9 cellular contexts compared by ENCODE assay signal in genomic region chr22:46797355-46797754, GRCh38. TPM values are rescaled to one million over a fixed set of nuclear protein-coding genes. Genes with fewer than 3 reads are reported as not detected.
DNase-seq lines count a peak whose midpoint lies in the region; ATAC-seq, FAIRE-seq and TF ChIP-seq lines count a peak whose summit lies in the region.
"Had no signal": no experiment of that assay in that cellular context is flagged by ENCODE, and none has a peak within 500 bp of the region (broad histone marks: within the 10 kb centered on the region; RNA-seq: fewer than 3 reads in every experiment).

No MANE protein-coding gene starts in this region.

- no peaks in the 10 kb centered on the region for H3K9me1 ChIP-seq in K562 (ENCODE audit: control insufficient read depth, insufficient read depth, low read length)

- in situ Hi-C loops in KBM-7 (cut with MboI; ENCODE audit: low pct_unique_long_range_greater_than_20kb, low sequenced_read_pairs): no loop called here
- in situ Hi-C loops in K562 (cut with MboI): no loop called here

- H3K9ac ChIP-seq in K562 (ENCODE audit: insufficient read depth in 1 of 2, low read depth in 2 of 2, low read length in 2 of 2): no peak overlapping the region
- no peak overlapping the region for H3K9ac ChIP-seq in liver (ENCODE audit: low read depth in 1 of 2, low read length in 2 of 2)

- TF ChIP-seq RAD21 in K562 (CRISPR knock-in tag; conservative IDR thresholded peaks at IDR 0.05 in 1 of 2, IDR thresholded peaks at IDR 0.05 in 1 of 2) (0 out of 4 replicates have a peak, but pooled peaks of 1 of the 2 experiments have one; percentile 16), liver (IDR thresholded peaks at IDR 0.05) (peak; percentile 17 to 24)

- H3K79me2 ChIP-seq in K562 (ENCODE audit: control insufficient read depth, insufficient read depth, low read length): no peaks in the 10 kb centered on the region

- no peak for FAIRE-seq in K562 (lab: Jason Lieb, UNC)

- POLR2A ChIA-PET in CD8-positive, alpha-beta memory T cell (lab: Charles Lee): no interaction called here
- POLR2A ChIA-PET in K562 (lab: Yijun Ruan, JAX) (no interaction called here), A673 (lab: Charles Lee; ENCODE audit: low non-redundant PET) (no interaction called here)

- intact Hi-C loops in K562 (cut with micrococcal nuclease): no loop called here
- intact Hi-C loops in A673 (cut with micrococcal nuclease; ENCODE audit: unreplicated experiment): no loop called here

- peaks cover 16 to 44% (median 24%) of the 10 kb centered on the region in 3 donors for H3K4me1 Mint-ChIP-seq in CD8-positive, alpha-beta memory T cell

- peaks cover 34% of the 10 kb centered on the region for H3K36me3 ChIP-seq in CD8-positive, alpha-beta memory T cell (ENCODE audit: insufficient read depth, low read length)
- peaks cover 34% of the 10 kb centered on the region; the same call in 2 of the 3 replicates for H3K36me3 ChIP-seq in K562 (ENCODE audit: control insufficient read depth, insufficient read depth, low read length)
- H3K36me3 ChIP-seq in liver (ENCODE audit: control insufficient read depth in 4 of 4, insufficient read depth in 3 of 4, low read depth in 1 of 4, low read length in 3 of 4): peaks cover 0 to 22% (median 9%) of the 10 kb centered on the region in 4 donors
- H3K36me3 ChIP-seq in A673 (ENCODE audit: insufficient read depth, low read length, poor library complexity, severe bottlenecking): peaks cover 11% of the 10 kb centered on the region

- H2AFZ ChIP-seq in K562 (ENCODE audit: low read depth, low read length): no peak overlapping the region

- no peak overlapping the region for H3K4me2 ChIP-seq in K562 (ENCODE audit: insufficient read depth, low read length)

- BruUV-seq in K562 (replicated peaks; lab: Mats Ljungman, UMichigan) (no TSS peak), A673 (replicated peaks; lab: Mats Ljungman, UMichigan) (no TSS peak)

- no peaks in the 10 kb centered on the region for H3K27me3 Mint-ChIP-seq in CD8-positive, alpha-beta memory T cell

- peaks cover 0 to 90% (median 24%) of the 10 kb centered on the region in 3 donors for H3K36me3 Mint-ChIP-seq in CD8-positive, alpha-beta memory T cell

- CTCF ChIA-PET in CD8-positive, alpha-beta memory T cell (lab: Charles Lee): interaction anchor here (1.1 kb wide), 1 partner anchor 39 kb away, joined by 4 read pairs; no protein-coding TSS in a partner anchor
- CTCF ChIA-PET in K562 (lab: Yijun Ruan, JAX; ENCODE audit: low intra/inter-chr PET ratio): no interaction called here
- CTCF ChIA-PET in A673 (lab: Charles Lee): no interaction called here

- no peak for DNase-seq in CD8-positive, alpha-beta memory T cell
- peak; percentile 15 for DNase-seq in KBM-7
- peak in 3 of 4 experiments; percentile 26 to 37 (median 27) for DNase-seq in K562 (ENCODE audit: extremely low read depth in 1 of 4, low spot score in 3 of 4)
- DNase-seq in A673 (ENCODE audit: low spot score): no peak
- DNase-seq in stimulated activated naive CD8-positive, alpha-beta T cell treated with anti-CD3 and anti-CD28 coated beads, Interleukin-15, Interleukin-2, amounts not matched to agents 100 U/mL and 50 U/mL, for 24 hours: no peak
- no peak for DNase-seq in T1000 (lab: John Stamatoyannopoulos, UW)
- DNase-seq: stimulated activated CD4-positive, alpha-beta T cell treated with anti-CD3 and anti-CD28 coated beads, Interleukin-4, amount 100 ng/mL, for 1 hour had no signal

- H3K4me3 Mint-ChIP-seq in CD8-positive, alpha-beta memory T cell: no peak overlapping the region

- H3K27ac ChIP-seq in CD8-positive, alpha-beta memory T cell (ENCODE audit: low read depth, low read length): no peak overlapping the region
- H3K27ac ChIP-seq in K562 (ENCODE audit: extremely low read depth, low read depth, low read length) (no peak overlapping the region), liver (ENCODE audit: low read depth in 1 of 2, low read length in 2 of 2) (no peak overlapping the region), A673 (ENCODE audit: low read depth, low read length, poor library complexity, severe bottlenecking) (no peak overlapping the region)

- TF ChIP-seq CTCF in K562 (IDR thresholded peaks at IDR 0.05 in 2 of 3, conservative IDR thresholded peaks at IDR 0.05 in 1 of 3; ENCODE audit: insufficient read depth in 2 of 3, low read depth in 1 of 3, low read length in 3 of 3) (peak; percentile 30 to 31 (median 30); a peak in 4 of 6 replicates), liver (IDR thresholded peaks at IDR 0.05; ENCODE audit: low read depth, low read length, missing input control) (peak; percentile 16), A673 (conservative IDR thresholded peaks at IDR 0.05; ENCODE audit: low read depth, low read length) (no peak)

- WGBS in K562 (ENCODE audit: insufficient coverage, low coverage, missing lambda C conversion rate): 51% methylated on average over 16 of the region's 17 CpGs
- 84% methylated on average over 17 of the region's 17 CpGs for WGBS in liver

- no peak overlapping the region for H3K4me3 ChIP-seq in CD8-positive, alpha-beta memory T cell (ENCODE audit: low read length)
- H3K4me3 ChIP-seq in K562 (no peak overlapping the region), liver (ENCODE audit: low read depth in 1 of 3, low read length in 3 of 3) (no peak overlapping the region), A673 (ENCODE audit: low read depth, low read length, poor library complexity, severe bottlenecking) (no peak overlapping the region)

- H3K27me3 ChIP-seq in CD8-positive, alpha-beta memory T cell (ENCODE audit: insufficient read depth, low read length, poor library complexity, severe bottlenecking): no peaks in the 10 kb centered on the region
- H3K27me3 ChIP-seq in K562 (ENCODE audit: control insufficient read depth in 2 of 2, insufficient read depth in 2 of 2, low read length in 2 of 2): no peaks in the 10 kb centered on the region
- no peaks in the 10 kb centered on the region for H3K27me3 ChIP-seq in liver (ENCODE audit: control insufficient read depth in 4 of 4, insufficient read depth in 4 of 4, low read length in 3 of 4)
- H3K27me3 ChIP-seq in A673 (replicated peaks; ENCODE audit: insufficient read depth, low read depth, low read length, poor library complexity): no peaks in the 10 kb centered on the region

- H3K9me3 Mint-ChIP-seq in CD8-positive, alpha-beta memory T cell: no peaks in the 10 kb centered on the region

- TF ChIP-seq POLR2A in K562 (conservative IDR thresholded peaks at IDR 0.05): no peak

- peaks cover 6% of the 10 kb centered on the region; the same call in 1 of the 2 replicates for H4K20me1 ChIP-seq in K562 (replicated peaks; ENCODE audit: control insufficient read depth, insufficient read depth, low read length)

- H3K4me1 ChIP-seq in CD8-positive, alpha-beta memory T cell (ENCODE audit: insufficient read depth, low read length): peaks cover 10% of the 10 kb centered on the region
- H3K4me1 ChIP-seq in K562 (replicated peaks in 1 of 2; ENCODE audit: control insufficient read depth in 2 of 2, insufficient read depth in 2 of 2, low read length in 2 of 2) (peaks cover 0 to 19% of the 10 kb centered on the region in 2 experiments; a peak in 3 of 5 replicates), liver (ENCODE audit: control insufficient read depth in 4 of 4, insufficient read depth in 4 of 4, low read length in 3 of 4) (peaks cover 5 to 15% (median 10%) of the 10 kb centered on the region in 4 donors), A673 (ENCODE audit: insufficient read depth, low read length, poor library complexity, severe bottlenecking) (no peaks in the 10 kb centered on the region)

- no peaks in the 10 kb centered on the region for H3K9me3 ChIP-seq in CD8-positive, alpha-beta memory T cell (ENCODE audit: low read length)
- H3K9me3 ChIP-seq in K562 (replicated peaks; ENCODE audit: control insufficient read depth, insufficient read depth, low read depth, low read length) (no peaks in the 10 kb centered on the region), liver (ENCODE audit: control insufficient read depth in 4 of 4, low read length in 3 of 4) (no peaks in the 10 kb centered on the region), A673 (ENCODE audit: low read depth, low read length, poor library complexity, severe bottlenecking) (no peaks in the 10 kb centered on the region)

- TF ChIP-seq EP300 in K562 (IDR thresholded peaks at IDR 0.05; ENCODE audit: low read length): no peak

- peak; percentile 73 for ATAC-seq in K562
- no peak for ATAC-seq in stimulated activated naive CD8-positive, alpha-beta T cell treated with anti-CD3 and anti-CD28 coated beads, Interleukin-15, Interleukin-2, amounts not matched to agents 100 U/mL and 50 U/mL, for 24 hours
- no peak for ATAC-seq in HG02973 (IDR thresholded peaks at IDR 0.05; ENCODE audit: unreplicated experiment)

- H3K27ac Mint-ChIP-seq in CD8-positive, alpha-beta memory T cell: peak overlapping the region in 7 of 8 donors; percentile 36 to 82 (median 42)

RNA-seq across cellular contexts. Expression of gene TBC1D22A, which starts 34.9 kb away (rescaled TPM):
- 10 to 100 TPM; 34.0 to 34.8 TPM for total RNA-seq in CD8-positive, alpha-beta memory T cell
- 26.6 TPM for polyA plus RNA-seq in CD8-positive, alpha-beta memory T cell
- total RNA-seq in K562 (2011; cell fraction: chromatin; rRNA removed; ENCODE audit: low replicate concordance): 31.5 and 43.3 TPM in 2 replicates
- 21.1 and 22.2 TPM in 2 replicates for total RNA-seq in K562 (2011; cell fraction: nucleolus; rRNA removed)
- total RNA-seq in K562 (2011; cell fraction: nucleoplasm; rRNA removed): 21.2 and 22.4 TPM in 2 replicates
- total RNA-seq in K562 (2014; rRNA removed): 5.2 and 8.2 TPM in 2 replicates
- 1.9 and 2.4 TPM in 2 replicates for total RNA-seq in K562 (2014; rRNA removed; fragmentation: Illumina TruSeq; extraction: Trizol)
- 3.1 and 3.3 TPM in 2 replicates for total RNA-seq in K562 (2015; rRNA removed; fragmentation: Illumina TruSeq; extraction: Trizol)
- 11.5 and 12.6 TPM in 2 replicates for total RNA-seq in K562 (2021)
- 7.5 and 10.0 TPM in 2 replicates for polyA plus RNA-seq in K562 (2011; rRNA removed)
- polyA plus RNA-seq in K562 (2011; cell fraction: cytosol; rRNA removed): 7.8 and 8.5 TPM in 2 replicates
- polyA plus RNA-seq in K562 (2011; cell fraction: nucleus; rRNA removed): 9.0 and 10.7 TPM in 2 replicates
- polyA plus RNA-seq in K562 (2012): 8.6 and 10.2 TPM in 2 replicates
- polyA plus RNA-seq in K562 (2014; fragmentation: Illumina TruSeq; extraction: Trizol): 5.6 and 5.8 TPM in 2 replicates
- under 1 TPM; 0.20 to 0.34 TPM for polyA plus RNA-seq in K562 (2014; fragmentation: Nextera tagmentation; extraction: Ambion mirVana)
- polyA plus RNA-seq in K562 (2014; rRNA removed): 7.1 and 7.9 TPM in 2 replicates
- 8.5 and 9.0 TPM in 2 replicates for polyA minus RNA-seq in K562 (2011; rRNA and poly(A)+ RNA removed)
- polyA minus RNA-seq in K562 (2011; cell fraction: cytosol; rRNA and poly(A)+ RNA removed): 5.6 and 15.4 TPM in 2 replicates
- 7.1 and 12.8 TPM in 2 replicates for polyA minus RNA-seq in K562 (2011; cell fraction: nucleus; rRNA and poly(A)+ RNA removed)
- total RNA-seq in liver: 10 to 100 TPM in 1 of 2 donors, 1 to 10 TPM in 1; 8.3 to 12.4 TPM
- polyA plus RNA-seq in liver: 1 to 10 TPM; 4.1 to 8.5 TPM
- total RNA-seq in A673 (2021): 22.5 and 23.5 TPM in 2 replicates

RNA-seq across cellular contexts. Expression of gene CERK, which starts 59.3 kb away (rescaled TPM):
- 10 to 100 TPM; 64.3 to 64.5 TPM for total RNA-seq in CD8-positive, alpha-beta memory T cell
- polyA plus RNA-seq in CD8-positive, alpha-beta memory T cell: 108 TPM
- total RNA-seq in K562 (2011; cell fraction: chromatin; rRNA removed; ENCODE audit: low replicate concordance): 19.9 and 29.6 TPM in 2 replicates
- total RNA-seq in K562 (2011; cell fraction: nucleolus; rRNA removed): 16.8 and 18.6 TPM in 2 replicates
- 22.0 and 23.9 TPM in 2 replicates for total RNA-seq in K562 (2011; cell fraction: nucleoplasm; rRNA removed)
- total RNA-seq in K562 (2014; rRNA removed) (10.7 and 12.2 TPM in 2 replicates), K562 (2014; rRNA removed; fragmentation: Illumina TruSeq; extraction: Trizol) (7.3 and 8.0 TPM in 2 replicates), K562 (2015; rRNA removed; fragmentation: Illumina TruSeq; extraction: Trizol) (14.5 and 14.9 TPM in 2 replicates), K562 (2021) (9.9 and 12.5 TPM in 2 replicates), liver (10 to 100 TPM in 1 of 2 donors, 1 to 10 TPM in 1; 9.6 to 24.3 TPM), A673 (2021) (55.6 and 58.8 TPM in 2 replicates)
- polyA plus RNA-seq in K562 (2011; rRNA removed) (11.8 and 12.7 TPM in 2 replicates), K562 (2014; fragmentation: Illumina TruSeq; extraction: Trizol) (8.0 and 8.7 TPM in 2 replicates), K562 (2014; fragmentation: Nextera tagmentation; extraction: Ambion mirVana) (1 to 10 TPM; 1.1 to 1.3 TPM), K562 (2014; rRNA removed) (8.3 and 8.6 TPM in 2 replicates), liver (10 to 100 TPM in 1 of 2 donors, 1 to 10 TPM in 1; 7.9 to 10.7 TPM)
- 10.9 and 13.7 TPM in 2 replicates for polyA plus RNA-seq in K562 (2011; cell fraction: cytosol; rRNA removed)
- 9.6 and 10.3 TPM in 2 replicates for polyA plus RNA-seq in K562 (2011; cell fraction: nucleus; rRNA removed)
- polyA plus RNA-seq in K562 (2012): 10.9 and 13.1 TPM in 2 replicates
- polyA minus RNA-seq in K562 (2011; rRNA and poly(A)+ RNA removed): 13.6 and 15.8 TPM in 2 replicates
- polyA minus RNA-seq in K562 (2011; cell fraction: cytosol; rRNA and poly(A)+ RNA removed): 9.7 and 12.5 TPM in 2 replicates
- polyA minus RNA-seq in K562 (2011; cell fraction: nucleus; rRNA and poly(A)+ RNA removed): 6.2 and 12.6 TPM in 2 replicates

Comparison
In these comparisons a context has a peak if more than half of its experiments do, and no peak if none do; other contexts are left out.
1. DNase-seq: peak in KBM-7 (single experiment) and K562 (3 of 4); none in CD8-positive, alpha-beta memory T cell (0 of 5), A673 (single experiment), stimulated activated naive CD8-positive, alpha-beta T cell treated with anti-CD3 and anti-CD28 coated beads, Interleukin-15, Interleukin-2, amounts not matched to agents 100 U/mL and 50 U/mL, for 24 hours (single experiment) and T1000 (single experiment).